Comparison of ENCODE assay signal across 22 cellular contexts in genomic region chr3:129746629-129747028, GRCh38.
DNase-seq lines count a peak whose midpoint lies in the region; ATAC-seq, FAIRE-seq and TF ChIP-seq lines count a peak whose summit lies in the region.
"Had no signal": no experiment of that assay in that cellular context is flagged by ENCODE, and none has a peak within 500 bp of the region (broad histone marks: within the 10 kb centered on the region; RNA-seq: fewer than 3 reads in every experiment).

No MANE protein-coding gene starts in this region.

- H3K79me2 ChIP-seq in GM23338 (replicated peaks; ENCODE audit: insufficient read depth) = no peaks in the 10 kb centered on the region

- no peaks in the 10 kb centered on the region for H3K9me3 Mint-ChIP-seq in GM23338
- H3K9me3 Mint-ChIP-seq: CD4-positive, alpha-beta memory T cell; HFFc6 had no signal

- H3K36me3 Mint-ChIP-seq in GM23338 (ENCODE audit: low read depth) = no peaks in the 10 kb centered on the region
- H3K36me3 Mint-ChIP-seq: CD4-positive, alpha-beta memory T cell had no signal

- H3K4me2 ChIP-seq in GM23338 = no peak overlapping the region
- H3K4me2 ChIP-seq: BLaER1 treated with 17β-estradiol and CSF1 and Interleukin-3, amounts not matched to agents 10 nM and 100 nM had no signal

- no peak for TF ChIP-seq POLR2A in right lobe of liver (IDR thresholded peaks at IDR 0.05)

- H3K4me3 ChIP-seq in GM23338 = no peak overlapping the region
- no peak overlapping the region for H3K4me3 ChIP-seq in right lobe of liver
- no peak overlapping the region for H3K4me3 ChIP-seq in small intestine (ENCODE audit: low read depth in 1 of 2, low read length in 2 of 2)
- H3K4me3 ChIP-seq: BLaER1 treated with 17β-estradiol and CSF1 and Interleukin-3, amounts not matched to agents 10 nM and 100 nM had no signal

- ATAC-seq in GM23338 = no peak
- ATAC-seq in right lobe of liver = peak in 3 of 4 donors; percentile 52 to 67 (median 61)
- no peak for ATAC-seq in GM18873 (IDR thresholded peaks at IDR 0.05; ENCODE audit: low FRiP score, unreplicated experiment)
- ATAC-seq: PC-3, SK-N-SH treated with all-trans-retinoic acid at 6 μM for 48 hours had no signal

- no peaks in the 10 kb centered on the region for H3K27me3 Mint-ChIP-seq in GM23338 (ENCODE audit: insufficient read depth, low read depth, poor library complexity)
- H3K27me3 Mint-ChIP-seq: CD4-positive, alpha-beta memory T cell had no signal

- DNase-seq in NCI-H524 (lab: John Stamatoyannopoulos, UW) (peak; percentile 20 to 61), NCI-H524 treated with DMSO at 0.1 percent for 48 hours (lab: John Stamatoyannopoulos, UW) (no peak), GM23338 (ENCODE audit: low spot score) (no peak), amniotic epithelial cell (ENCODE audit: low read depth) (peak; percentile 33), right lobe of liver (no peak), NCI-H2171 (lab: John Stamatoyannopoulos, UW) (no peak), small intestine (no peak)
- DNase-seq: ACHN; CD4-positive, alpha-beta memory T cell; DMS153; H7; HFFc6; NCI-H1105; NCI-H2029 treated with DMSO at 0.1 percent for 48 hours; NCI-H526 treated with DMSO at 0.1 percent for 48 hours; PC-3; RPMI8226; SIG-M5 had no signal

- 0 out of 2 replicates have a peak overlapping the region, but pooled peaks have one; percentile 35 for H3K27ac Mint-ChIP-seq in GM23338
- H3K27ac Mint-ChIP-seq: CD4-positive, alpha-beta memory T cell; HFFc6 had no signal

- H3K27ac ChIP-seq in GM23338 (ENCODE audit: low read depth) (no peak overlapping the region), right lobe of liver (no peak overlapping the region), small intestine (ENCODE audit: low read depth in 1 of 2, low read length in 1 of 2) (no peak overlapping the region)
- H3K27ac ChIP-seq: 22Rv1; BLaER1 treated with 17β-estradiol and CSF1 and Interleukin-3, amounts not matched to agents 10 nM and 100 nM had no signal

- no peaks in the 10 kb centered on the region for H3K9me3 ChIP-seq in right lobe of liver
- H3K9me3 ChIP-seq in small intestine (ENCODE audit: control insufficient read depth, low read depth) = no peaks in the 10 kb centered on the region

- peaks cover 7% of the 10 kb centered on the region; the same call in 1 of the 2 replicates for H4K20me1 ChIP-seq in GM23338 (replicated peaks; ENCODE audit: insufficient read depth)

- H3K36me3 ChIP-seq in GM23338 (ENCODE audit: insufficient read depth) = no peaks in the 10 kb centered on the region
- no peaks in the 10 kb centered on the region for H3K36me3 ChIP-seq in right lobe of liver
- no peaks in the 10 kb centered on the region for H3K36me3 ChIP-seq in small intestine (ENCODE audit: control insufficient read depth in 2 of 2, insufficient read depth in 2 of 2, low read length in 2 of 2)

- peaks cover 14% of the 10 kb centered on the region for H3K4me1 Mint-ChIP-seq in GM23338

- H3F3A ChIP-seq in GM23338 (replicated peaks; ENCODE audit: low read depth) = no peaks in the 10 kb centered on the region

- intact Hi-C loops in right lobe of liver (cut with DNase I) = no loop called here

- no peaks in the 10 kb centered on the region for H3K27me3 ChIP-seq in GM23338 (ENCODE audit: insufficient read depth)
- H3K27me3 ChIP-seq in right lobe of liver = no peaks in the 10 kb centered on the region
- no peaks in the 10 kb centered on the region for H3K27me3 ChIP-seq in small intestine (ENCODE audit: control insufficient read depth in 2 of 2, insufficient read depth in 2 of 2, low read length in 2 of 2)
- H3K27me3 ChIP-seq: BLaER1 treated with 17β-estradiol and CSF1 and Interleukin-3, amounts not matched to agents 10 nM and 100 nM had no signal

- H2AFZ ChIP-seq in GM23338 = no peak overlapping the region

- H3K4me3 Mint-ChIP-seq in GM23338 = no peak overlapping the region
- H3K4me3 Mint-ChIP-seq: CD4-positive, alpha-beta memory T cell; HFFc6 had no signal

- no peaks in the 10 kb centered on the region for H3K9me2 ChIP-seq in GM23338 (ENCODE audit: insufficient read depth)

- no peak for FAIRE-seq in small intestine (lab: Jason Lieb, UNC)

- TF ChIP-seq CTCF in GM23338 (conservative IDR thresholded peaks at IDR 0.05; ENCODE audit: low read depth in 2 of 2) (no peak), right lobe of liver (IDR thresholded peaks at IDR 0.05) (no peak)

- H3K4me1 ChIP-seq in GM23338 (ENCODE audit: insufficient read depth) = peaks cover 6% of the 10 kb centered on the region; the same call in 1 of the 2 replicates
- no peaks in the 10 kb centered on the region for H3K4me1 ChIP-seq in right lobe of liver
- no peaks in the 10 kb centered on the region for H3K4me1 ChIP-seq in small intestine (ENCODE audit: control insufficient read depth in 2 of 2, insufficient read depth in 1 of 2, low read depth in 1 of 2, low read length in 1 of 2)

TF ChIP-seq in GM23338, 12 proteins besides CTCF, POLR2A, EP300 and RAD21:
- no peak for TF ChIP-seq STAT1 (IDR thresholded peaks at IDR 0.05; ENCODE audit: unreplicated experiment)
- TF ChIP-seq ZNF114 (CRISPR knock-in tag; IDR thresholded peaks at IDR 0.05) = no peak
- TF ChIP-seq JUNB (IDR thresholded peaks at IDR 0.05; ENCODE audit: unreplicated experiment) = no peak

Comparison
In these comparisons a context has a peak if more than half of its experiments do, and no peak if none do; other contexts are left out.
1. DNase-seq: peak in NCI-H524 (2 of 2) and amniotic epithelial cell (single experiment); none in NCI-H524 treated with DMSO at 0.1 percent for 48 hours (single experiment), GM23338 (single experiment), right lobe of liver (0 of 3), NCI-H2171 (single experiment) and small intestine (single experiment).
2. ATAC-seq: peak in right lobe of liver (3 of 4); none in GM23338 (single experiment) and GM18873 (single experiment).